In the genomic region with DNA sequence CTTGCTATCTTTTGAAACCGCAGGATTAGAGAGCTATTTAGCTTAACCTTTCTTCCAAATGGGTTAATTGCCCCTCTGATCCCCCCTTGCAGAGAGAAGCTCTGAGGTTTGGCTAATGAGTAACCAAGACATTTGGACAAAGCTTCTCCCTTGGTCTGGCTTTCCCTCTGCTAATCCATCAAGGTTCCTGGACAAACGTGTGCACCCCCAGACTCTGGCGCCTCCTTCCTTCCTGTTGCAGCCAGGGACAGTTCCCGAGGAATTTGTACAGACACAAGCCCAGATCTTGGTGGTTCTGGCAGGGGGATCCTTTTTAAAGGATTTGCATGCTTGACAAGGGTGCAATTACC, we compare ENCODE assay signal across 1 cellular context.
TF ChIP-seq lines count a peak whose summit lies in the region.

No MANE protein-coding gene starts in this region.

TF ChIP-seq in WTC11, 78 proteins besides CTCF, POLR2A, EP300 and RAD21 (continued from another document):
- TF ChIP-seq, protein P1, sequence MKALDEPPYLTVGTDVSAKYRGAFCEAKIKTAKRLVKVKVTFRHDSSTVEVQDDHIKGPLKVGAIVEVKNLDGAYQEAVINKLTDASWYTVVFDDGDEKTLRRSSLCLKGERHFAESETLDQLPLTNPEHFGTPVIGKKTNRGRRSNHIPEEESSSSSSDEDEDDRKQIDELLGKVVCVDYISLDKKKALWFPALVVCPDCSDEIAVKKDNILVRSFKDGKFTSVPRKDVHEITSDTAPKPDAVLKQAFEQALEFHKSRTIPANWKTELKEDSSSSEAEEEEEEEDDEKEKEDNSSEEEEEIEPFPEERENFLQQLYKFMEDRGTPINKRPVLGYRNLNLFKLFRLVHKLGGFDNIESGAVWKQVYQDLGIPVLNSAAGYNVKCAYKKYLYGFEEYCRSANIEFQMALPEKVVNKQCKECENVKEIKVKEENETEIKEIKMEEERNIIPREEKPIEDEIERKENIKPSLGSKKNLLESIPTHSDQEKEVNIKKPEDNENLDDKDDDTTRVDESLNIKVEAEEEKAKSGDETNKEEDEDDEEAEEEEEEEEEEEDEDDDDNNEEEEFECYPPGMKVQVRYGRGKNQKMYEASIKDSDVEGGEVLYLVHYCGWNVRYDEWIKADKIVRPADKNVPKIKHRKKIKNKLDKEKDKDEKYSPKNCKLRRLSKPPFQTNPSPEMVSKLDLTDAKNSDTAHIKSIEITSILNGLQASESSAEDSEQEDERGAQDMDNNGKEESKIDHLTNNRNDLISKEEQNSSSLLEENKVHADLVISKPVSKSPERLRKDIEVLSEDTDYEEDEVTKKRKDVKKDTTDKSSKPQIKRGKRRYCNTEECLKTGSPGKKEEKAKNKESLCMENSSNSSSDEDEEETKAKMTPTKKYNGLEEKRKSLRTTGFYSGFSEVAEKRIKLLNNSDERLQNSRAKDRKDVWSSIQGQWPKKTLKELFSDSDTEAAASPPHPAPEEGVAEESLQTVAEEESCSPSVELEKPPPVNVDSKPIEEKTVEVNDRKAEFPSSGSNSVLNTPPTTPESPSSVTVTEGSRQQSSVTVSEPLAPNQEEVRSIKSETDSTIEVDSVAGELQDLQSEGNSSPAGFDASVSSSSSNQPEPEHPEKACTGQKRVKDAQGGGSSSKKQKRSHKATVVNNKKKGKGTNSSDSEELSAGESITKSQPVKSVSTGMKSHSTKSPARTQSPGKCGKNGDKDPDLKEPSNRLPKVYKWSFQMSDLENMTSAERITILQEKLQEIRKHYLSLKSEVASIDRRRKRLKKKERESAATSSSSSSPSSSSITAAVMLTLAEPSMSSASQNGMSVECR (CRISPR knock-in tag; IDR thresholded peaks at IDR 0.05; ENCODE audit: borderline replicate concordance) = no peak
- no peak for TF ChIP-seq ZNF317 (CRISPR knock-in tag; IDR thresholded peaks at IDR 0.05; ENCODE audit: borderline replicate concordance, low read depth)
- TF ChIP-seq, protein P2, sequence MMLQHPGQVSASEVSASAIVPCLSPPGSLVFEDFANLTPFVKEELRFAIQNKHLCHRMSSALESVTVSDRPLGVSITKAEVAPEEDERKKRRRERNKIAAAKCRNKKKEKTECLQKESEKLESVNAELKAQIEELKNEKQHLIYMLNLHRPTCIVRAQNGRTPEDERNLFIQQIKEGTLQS (CRISPR knock-in tag; conservative IDR thresholded peaks at IDR 0.05) = no peak
